1 cellular context compared by ENCODE assay signal in the genomic region with DNA sequence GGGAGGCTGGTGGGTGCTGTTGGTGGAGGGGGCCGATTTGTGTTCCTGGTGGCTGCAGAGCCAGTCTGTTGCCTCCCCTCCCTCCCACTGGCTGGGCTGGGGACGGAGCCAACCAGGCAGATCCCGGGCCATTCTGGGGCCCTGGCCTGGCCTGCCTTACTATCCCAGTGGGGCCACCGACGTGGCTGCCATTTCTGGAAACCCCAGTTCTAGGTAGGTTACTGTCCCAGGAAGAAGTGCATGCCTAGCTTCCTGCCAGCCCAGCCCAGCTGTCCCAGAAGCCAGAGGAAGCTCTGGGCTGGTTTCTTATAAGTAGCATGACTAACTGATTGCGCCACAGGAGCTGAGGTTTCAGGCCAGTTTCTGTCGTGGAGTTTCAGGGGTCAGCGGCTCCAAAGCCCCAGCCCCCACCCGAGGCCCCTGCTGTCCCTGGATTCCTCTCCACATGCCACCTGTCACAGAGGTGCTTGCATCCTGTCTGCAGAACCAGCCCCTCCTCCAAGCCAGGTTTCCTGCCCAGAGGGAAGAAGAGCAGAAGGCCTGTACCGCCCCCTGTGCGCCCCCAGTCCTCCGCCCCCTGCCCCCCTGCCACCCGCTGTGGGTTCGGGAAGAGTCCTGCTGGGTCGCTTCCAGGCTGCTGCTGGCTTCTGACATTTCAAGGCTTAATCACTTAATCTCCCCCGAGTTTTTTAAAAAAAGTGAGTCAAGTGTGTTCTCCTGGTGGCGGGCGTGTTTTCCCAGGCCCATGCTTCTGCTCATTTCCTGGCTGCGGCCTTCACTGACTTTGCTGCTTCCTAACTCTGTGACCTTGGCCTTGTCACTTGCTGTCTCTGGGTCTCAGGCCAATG.
TF ChIP-seq lines count a peak whose summit lies in the region.

No MANE protein-coding gene starts in this region.

TF ChIP-seq in HepG2, 621 proteins besides CTCF, POLR2A, EP300 and RAD21 (continued from another document and continues in another):
- TF ChIP-seq, protein P1, sequence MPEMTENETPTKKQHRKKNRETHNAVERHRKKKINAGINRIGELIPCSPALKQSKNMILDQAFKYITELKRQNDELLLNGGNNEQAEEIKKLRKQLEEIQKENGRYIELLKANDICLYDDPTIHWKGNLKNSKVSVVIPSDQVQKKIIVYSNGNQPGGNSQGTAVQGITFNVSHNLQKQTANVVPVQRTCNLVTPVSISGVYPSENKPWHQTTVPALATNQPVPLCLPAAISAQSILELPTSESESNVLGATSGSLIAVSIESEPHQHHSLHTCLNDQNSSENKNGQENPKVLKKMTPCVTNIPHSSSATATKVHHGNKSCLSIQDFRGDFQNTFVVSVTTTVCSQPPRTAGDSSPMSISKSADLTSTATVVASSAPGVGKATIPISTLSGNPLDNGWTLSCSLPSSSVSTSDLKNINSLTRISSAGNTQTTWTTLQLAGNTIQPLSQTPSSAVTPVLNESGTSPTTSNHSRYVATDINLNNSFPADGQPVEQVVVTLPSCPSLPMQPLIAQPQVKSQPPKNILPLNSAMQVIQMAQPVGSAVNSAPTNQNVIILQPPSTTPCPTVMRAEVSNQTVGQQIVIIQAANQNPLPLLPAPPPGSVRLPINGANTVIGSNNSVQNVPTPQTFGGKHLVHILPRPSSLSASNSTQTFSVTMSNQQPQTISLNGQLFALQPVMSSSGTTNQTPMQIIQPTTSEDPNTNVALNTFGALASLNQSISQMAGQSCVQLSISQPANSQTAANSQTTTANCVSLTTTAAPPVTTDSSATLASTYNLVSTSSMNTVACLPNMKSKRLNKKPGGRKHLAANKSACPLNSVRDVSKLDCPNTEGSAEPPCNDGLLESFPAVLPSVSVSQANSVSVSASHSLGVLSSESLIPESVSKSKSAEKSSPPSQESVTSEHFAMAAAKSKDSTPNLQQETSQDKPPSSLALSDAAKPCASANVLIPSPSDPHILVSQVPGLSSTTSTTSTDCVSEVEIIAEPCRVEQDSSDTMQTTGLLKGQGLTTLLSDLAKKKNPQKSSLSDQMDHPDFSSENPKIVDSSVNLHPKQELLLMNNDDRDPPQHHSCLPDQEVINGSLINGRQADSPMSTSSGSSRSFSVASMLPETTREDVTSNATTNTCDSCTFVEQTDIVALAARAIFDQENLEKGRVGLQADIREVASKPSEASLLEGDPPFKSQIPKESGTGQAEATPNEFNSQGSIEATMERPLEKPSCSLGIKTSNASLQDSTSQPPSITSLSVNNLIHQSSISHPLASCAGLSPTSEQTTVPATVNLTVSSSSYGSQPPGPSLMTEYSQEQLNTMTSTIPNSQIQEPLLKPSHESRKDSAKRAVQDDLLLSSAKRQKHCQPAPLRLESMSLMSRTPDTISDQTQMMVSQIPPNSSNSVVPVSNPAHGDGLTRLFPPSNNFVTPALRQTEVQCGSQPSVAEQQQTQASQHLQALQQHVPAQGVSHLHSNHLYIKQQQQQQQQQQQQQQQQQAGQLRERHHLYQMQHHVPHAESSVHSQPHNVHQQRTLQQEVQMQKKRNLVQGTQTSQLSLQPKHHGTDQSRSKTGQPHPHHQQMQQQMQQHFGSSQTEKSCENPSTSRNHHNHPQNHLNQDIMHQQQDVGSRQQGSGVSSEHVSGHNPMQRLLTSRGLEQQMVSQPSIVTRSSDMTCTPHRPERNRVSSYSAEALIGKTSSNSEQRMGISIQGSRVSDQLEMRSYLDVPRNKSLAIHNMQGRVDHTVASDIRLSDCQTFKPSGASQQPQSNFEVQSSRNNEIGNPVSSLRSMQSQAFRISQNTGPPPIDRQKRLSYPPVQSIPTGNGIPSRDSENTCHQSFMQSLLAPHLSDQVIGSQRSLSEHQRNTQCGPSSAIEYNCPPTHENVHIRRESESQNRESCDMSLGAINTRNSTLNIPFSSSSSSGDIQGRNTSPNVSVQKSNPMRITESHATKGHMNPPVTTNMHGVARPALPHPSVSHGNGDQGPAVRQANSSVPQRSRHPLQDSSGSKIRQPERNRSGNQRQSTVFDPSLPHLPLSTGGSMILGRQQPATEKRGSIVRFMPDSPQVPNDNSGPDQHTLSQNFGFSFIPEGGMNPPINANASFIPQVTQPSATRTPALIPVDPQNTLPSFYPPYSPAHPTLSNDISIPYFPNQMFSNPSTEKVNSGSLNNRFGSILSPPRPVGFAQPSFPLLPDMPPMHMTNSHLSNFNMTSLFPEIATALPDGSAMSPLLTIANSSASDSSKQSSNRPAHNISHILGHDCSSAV (CRISPR knock-in tag; IDR thresholded peaks at IDR 0.05; ENCODE audit: borderline replicate concordance): no peak
- TF ChIP-seq ZFY (CRISPR knock-in tag; IDR thresholded peaks at IDR 0.05) (peak; percentile 63), GATA4 (IDR thresholded peaks at IDR 0.05; ENCODE audit: borderline replicate concordance, low read depth) (no peak), PRPF4 (IDR thresholded peaks at IDR 0.05; ENCODE audit: low read depth, low read length, poor library complexity, severe bottlenecking) (no peak), CHD2 (IDR thresholded peaks at IDR 0.05; ENCODE audit: low read depth, low read length) (no peak), ELF4 (CRISPR knock-in tag; IDR thresholded peaks at IDR 0.05; ENCODE audit: borderline replicate concordance) (no peak), POLR2G (IDR thresholded peaks at IDR 0.05; ENCODE audit: low read depth, low read length) (no peak), FOXC1 (CRISPR knock-in tag; IDR thresholded peaks at IDR 0.05; ENCODE audit: borderline replicate concordance) (no peak), ZNF383 (CRISPR knock-in tag; IDR thresholded peaks at IDR 0.05; ENCODE audit: borderline replicate concordance) (no peak), SAFB2 (CRISPR knock-in tag; IDR thresholded peaks at IDR 0.05; ENCODE audit: borderline replicate concordance, low read depth) (no peak), U2AF1 (optimal IDR thresholded peaks at IDR 0.05; ENCODE audit: low read depth, low read length) (no peak), ZFP36L1 (CRISPR knock-in tag; IDR thresholded peaks at IDR 0.05) (no peak), REL (CRISPR knock-in tag; conservative IDR thresholded peaks at IDR 0.05) (no peak)
- TF ChIP-seq, protein P2, sequence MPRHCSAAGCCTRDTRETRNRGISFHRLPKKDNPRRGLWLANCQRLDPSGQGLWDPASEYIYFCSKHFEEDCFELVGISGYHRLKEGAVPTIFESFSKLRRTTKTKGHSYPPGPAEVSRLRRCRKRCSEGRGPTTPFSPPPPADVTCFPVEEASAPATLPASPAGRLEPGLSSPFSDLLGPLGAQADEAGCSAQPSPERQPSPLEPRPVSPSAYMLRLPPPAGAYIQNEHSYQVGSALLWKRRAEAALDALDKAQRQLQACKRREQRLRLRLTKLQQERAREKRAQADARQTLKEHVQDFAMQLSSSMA (CRISPR knock-in tag; IDR thresholded peaks at IDR 0.05): 0 out of 2 replicates have a peak, but pooled peaks have one; percentile 26
- TF ChIP-seq, protein P3, sequence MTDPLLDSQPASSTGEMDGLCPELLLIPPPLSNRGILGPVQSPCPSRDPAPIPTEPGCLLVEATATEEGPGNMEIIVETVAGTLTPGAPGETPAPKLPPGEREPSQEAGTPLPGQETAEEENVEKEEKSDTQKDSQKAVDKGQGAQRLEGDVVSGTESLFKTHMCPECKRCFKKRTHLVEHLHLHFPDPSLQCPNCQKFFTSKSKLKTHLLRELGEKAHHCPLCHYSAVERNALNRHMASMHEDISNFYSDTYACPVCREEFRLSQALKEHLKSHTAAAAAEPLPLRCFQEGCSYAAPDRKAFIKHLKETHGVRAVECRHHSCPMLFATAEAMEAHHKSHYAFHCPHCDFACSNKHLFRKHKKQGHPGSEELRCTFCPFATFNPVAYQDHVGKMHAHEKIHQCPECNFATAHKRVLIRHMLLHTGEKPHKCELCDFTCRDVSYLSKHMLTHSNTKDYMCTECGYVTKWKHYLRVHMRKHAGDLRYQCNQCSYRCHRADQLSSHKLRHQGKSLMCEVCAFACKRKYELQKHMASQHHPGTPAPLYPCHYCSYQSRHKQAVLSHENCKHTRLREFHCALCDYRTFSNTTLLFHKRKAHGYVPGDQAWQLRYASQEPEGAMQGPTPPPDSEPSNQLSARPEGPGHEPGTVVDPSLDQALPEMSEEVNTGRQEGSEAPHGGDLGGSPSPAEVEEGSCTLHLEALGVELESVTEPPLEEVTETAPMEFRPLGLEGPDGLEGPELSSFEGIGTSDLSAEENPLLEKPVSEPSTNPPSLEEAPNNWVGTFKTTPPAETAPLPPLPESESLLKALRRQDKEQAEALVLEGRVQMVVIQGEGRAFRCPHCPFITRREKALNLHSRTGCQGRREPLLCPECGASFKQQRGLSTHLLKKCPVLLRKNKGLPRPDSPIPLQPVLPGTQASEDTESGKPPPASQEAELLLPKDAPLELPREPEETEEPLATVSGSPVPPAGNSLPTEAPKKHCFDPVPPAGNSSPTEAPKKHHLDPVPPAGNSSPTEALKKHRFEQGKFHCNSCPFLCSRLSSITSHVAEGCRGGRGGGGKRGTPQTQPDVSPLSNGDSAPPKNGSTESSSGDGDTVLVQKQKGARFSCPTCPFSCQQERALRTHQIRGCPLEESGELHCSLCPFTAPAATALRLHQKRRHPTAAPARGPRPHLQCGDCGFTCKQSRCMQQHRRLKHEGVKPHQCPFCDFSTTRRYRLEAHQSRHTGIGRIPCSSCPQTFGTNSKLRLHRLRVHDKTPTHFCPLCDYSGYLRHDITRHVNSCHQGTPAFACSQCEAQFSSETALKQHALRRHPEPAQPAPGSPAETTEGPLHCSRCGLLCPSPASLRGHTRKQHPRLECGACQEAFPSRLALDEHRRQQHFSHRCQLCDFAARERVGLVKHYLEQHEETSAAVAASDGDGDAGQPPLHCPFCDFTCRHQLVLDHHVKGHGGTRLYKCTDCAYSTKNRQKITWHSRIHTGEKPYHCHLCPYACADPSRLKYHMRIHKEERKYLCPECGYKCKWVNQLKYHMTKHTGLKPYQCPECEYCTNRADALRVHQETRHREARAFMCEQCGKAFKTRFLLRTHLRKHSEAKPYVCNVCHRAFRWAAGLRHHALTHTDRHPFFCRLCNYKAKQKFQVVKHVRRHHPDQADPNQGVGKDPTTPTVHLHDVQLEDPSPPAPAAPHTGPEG (CRISPR knock-in tag; IDR thresholded peaks at IDR 0.05): peak; percentile 4; the same call in 1 of the 2 replicates
- TF ChIP-seq, protein P4, sequence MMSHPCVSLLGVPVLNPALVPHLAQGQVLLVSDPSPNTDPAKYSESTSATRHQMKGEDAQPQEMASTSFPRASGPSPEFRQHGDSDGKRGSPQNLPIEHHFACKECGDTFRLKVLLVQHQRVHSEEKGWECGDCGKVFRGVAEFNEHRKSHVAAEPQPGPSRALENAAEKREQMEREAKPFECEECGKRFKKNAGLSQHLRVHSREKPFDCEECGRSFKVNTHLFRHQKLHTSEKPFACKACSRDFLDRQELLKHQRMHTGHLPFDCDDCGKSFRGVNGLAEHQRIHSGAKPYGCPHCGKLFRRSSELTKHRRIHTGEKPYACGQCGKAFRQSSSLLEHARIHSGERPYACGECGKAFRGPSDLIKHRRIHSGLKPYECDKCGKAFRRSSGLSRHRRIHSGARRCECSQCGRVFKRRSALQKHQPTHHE (CRISPR knock-in tag; IDR thresholded peaks at IDR 0.05; ENCODE audit: borderline replicate concordance): no peak
- TF ChIP-seq, protein P5, sequence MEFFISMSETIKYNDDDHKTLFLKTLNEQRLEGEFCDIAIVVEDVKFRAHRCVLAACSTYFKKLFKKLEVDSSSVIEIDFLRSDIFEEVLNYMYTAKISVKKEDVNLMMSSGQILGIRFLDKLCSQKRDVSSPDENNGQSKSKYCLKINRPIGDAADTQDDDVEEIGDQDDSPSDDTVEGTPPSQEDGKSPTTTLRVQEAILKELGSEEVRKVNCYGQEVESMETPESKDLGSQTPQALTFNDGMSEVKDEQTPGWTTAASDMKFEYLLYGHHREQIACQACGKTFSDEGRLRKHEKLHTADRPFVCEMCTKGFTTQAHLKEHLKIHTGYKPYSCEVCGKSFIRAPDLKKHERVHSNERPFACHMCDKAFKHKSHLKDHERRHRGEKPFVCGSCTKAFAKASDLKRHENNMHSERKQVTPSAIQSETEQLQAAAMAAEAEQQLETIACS (CRISPR knock-in tag; IDR thresholded peaks at IDR 0.05): no peak
- TF ChIP-seq, protein P6, sequence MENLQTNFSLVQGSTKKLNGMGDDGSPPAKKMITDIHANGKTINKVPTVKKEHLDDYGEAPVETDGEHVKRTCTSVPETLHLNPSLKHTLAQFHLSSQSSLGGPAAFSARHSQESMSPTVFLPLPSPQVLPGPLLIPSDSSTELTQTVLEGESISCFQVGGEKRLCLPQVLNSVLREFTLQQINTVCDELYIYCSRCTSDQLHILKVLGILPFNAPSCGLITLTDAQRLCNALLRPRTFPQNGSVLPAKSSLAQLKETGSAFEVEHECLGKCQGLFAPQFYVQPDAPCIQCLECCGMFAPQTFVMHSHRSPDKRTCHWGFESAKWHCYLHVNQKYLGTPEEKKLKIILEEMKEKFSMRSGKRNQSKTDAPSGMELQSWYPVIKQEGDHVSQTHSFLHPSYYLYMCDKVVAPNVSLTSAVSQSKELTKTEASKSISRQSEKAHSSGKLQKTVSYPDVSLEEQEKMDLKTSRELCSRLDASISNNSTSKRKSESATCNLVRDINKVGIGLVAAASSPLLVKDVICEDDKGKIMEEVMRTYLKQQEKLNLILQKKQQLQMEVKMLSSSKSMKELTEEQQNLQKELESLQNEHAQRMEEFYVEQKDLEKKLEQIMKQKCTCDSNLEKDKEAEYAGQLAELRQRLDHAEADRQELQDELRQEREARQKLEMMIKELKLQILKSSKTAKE (CRISPR knock-in tag; IDR thresholded peaks at IDR 0.05; ENCODE audit: borderline replicate concordance): peak; percentile 83
- TF ChIP-seq, protein P7, sequence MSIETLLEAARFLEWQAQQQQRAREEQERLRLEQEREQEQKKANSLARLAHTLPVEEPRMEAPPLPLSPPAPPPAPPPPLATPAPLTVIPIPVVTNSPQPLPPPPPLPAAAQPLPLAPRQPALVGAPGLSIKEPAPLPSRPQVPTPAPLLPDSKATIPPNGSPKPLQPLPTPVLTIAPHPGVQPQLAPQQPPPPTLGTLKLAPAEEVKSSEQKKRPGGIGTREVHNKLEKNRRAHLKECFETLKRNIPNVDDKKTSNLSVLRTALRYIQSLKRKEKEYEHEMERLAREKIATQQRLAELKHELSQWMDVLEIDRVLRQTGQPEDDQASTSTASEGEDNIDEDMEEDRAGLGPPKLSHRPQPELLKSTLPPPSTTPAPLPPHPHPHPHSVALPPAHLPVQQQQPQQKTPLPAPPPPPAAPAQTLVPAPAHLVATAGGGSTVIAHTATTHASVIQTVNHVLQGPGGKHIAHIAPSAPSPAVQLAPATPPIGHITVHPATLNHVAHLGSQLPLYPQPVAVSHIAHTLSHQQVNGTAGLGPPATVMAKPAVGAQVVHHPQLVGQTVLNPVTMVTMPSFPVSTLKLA (IDR thresholded peaks at IDR 0.05): no peak
- TF ChIP-seq, protein P8, sequence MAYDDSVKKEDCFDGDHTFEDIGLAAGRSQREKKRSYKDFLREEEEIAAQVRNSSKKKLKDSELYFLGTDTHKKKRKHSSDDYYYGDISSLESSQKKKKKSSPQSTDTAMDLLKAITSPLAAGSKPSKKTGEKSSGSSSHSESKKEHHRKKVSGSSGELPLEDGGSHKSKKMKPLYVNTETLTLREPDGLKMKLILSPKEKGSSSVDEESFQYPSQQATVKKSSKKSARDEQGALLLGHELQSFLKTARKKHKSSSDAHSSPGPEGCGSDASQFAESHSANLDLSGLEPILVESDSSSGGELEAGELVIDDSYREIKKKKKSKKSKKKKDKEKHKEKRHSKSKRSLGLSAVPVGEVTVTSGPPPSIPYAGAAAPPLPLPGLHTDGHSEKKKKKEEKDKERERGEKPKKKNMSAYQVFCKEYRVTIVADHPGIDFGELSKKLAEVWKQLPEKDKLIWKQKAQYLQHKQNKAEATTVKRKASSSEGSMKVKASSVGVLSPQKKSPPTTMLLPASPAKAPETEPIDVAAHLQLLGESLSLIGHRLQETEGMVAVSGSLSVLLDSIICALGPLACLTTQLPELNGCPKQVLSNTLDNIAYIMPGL (CRISPR knock-in tag; IDR thresholded peaks at IDR 0.05; ENCODE audit: borderline replicate concordance in 1 of 2, low read depth in 1 of 2): 0 out of 4 replicates have a peak, but pooled peaks of 1 of the 2 experiments have one; percentile 9
